ENCODE assay signal across 1 cellular context in genomic region chr11:6481012-6481923, GRCh38.
TF ChIP-seq lines count a peak whose summit lies in the region.

Gene ARFIP2 (minus strand): TSS chr11:6481331. CDS start chr11:6480421, 910 bp downstream.
Gene TIMM10B (plus strand): TSS chr11:6481501. CDS start chr11:6481517, 16 bp downstream.

TF ChIP-seq in WTC11, 78 proteins besides CTCF, POLR2A, EP300 and RAD21 (continued from another document and continues in another):
- TF ChIP-seq ATF6 (CRISPR knock-in tag; IDR thresholded peaks at IDR 0.05) (no peak), FOXJ3 (CRISPR knock-in tag; IDR thresholded peaks at IDR 0.05; ENCODE audit: borderline replicate concordance) (no peak), ZBTB43 (CRISPR knock-in tag; IDR thresholded peaks at IDR 0.05) (0 out of 2 replicates have a peak, but pooled peaks have one; percentile 58), RORB (CRISPR knock-in tag; IDR thresholded peaks at IDR 0.05) (no peak), ATF1 (CRISPR knock-in tag; IDR thresholded peaks at IDR 0.05) (peak; percentile 86; the same call in 1 of the 2 replicates), JUN (CRISPR knock-in tag; IDR thresholded peaks at IDR 0.05) (peak; percentile 30; the same call in 1 of the 2 replicates), MYBL2 (CRISPR knock-in tag; IDR thresholded peaks at IDR 0.05) (peak; percentile 91), MAX (CRISPR knock-in tag; IDR thresholded peaks at IDR 0.05) (peak; percentile 90), PRDM15 (CRISPR knock-in tag; IDR thresholded peaks at IDR 0.05) (no peak), FOXP1 (CRISPR knock-in tag; IDR thresholded peaks at IDR 0.05; ENCODE audit: borderline replicate concordance) (peak; percentile 82; the same call in 1 of the 2 replicates), ZNF396 (CRISPR knock-in tag; IDR thresholded peaks at IDR 0.05; ENCODE audit: borderline replicate concordance) (no peak), PRRX2 (CRISPR knock-in tag; IDR thresholded peaks at IDR 0.05) (no peak), AR (CRISPR knock-in tag; IDR thresholded peaks at IDR 0.05) (no peak), TEAD4 (CRISPR knock-in tag; IDR thresholded peaks at IDR 0.05) (0 out of 2 replicates have a peak, but pooled peaks have one; percentile 19), TP53 (CRISPR knock-in tag; IDR thresholded peaks at IDR 0.05) (no peak), NR3C1 (CRISPR knock-in tag; conservative IDR thresholded peaks at IDR 0.05; ENCODE audit: low read depth) (0 out of 2 replicates have a peak, but pooled peaks have one; percentile 63), ATF2 (CRISPR knock-in tag; IDR thresholded peaks at IDR 0.05; ENCODE audit: borderline replicate concordance, low read depth) (no peak), USF2 (CRISPR knock-in tag; IDR thresholded peaks at IDR 0.05) (peak; percentile 59), NFATC4 (CRISPR knock-in tag; IDR thresholded peaks at IDR 0.05) (no peak), CDX4 (CRISPR knock-in tag; IDR thresholded peaks at IDR 0.05; ENCODE audit: borderline replicate concordance) (no peak), NFYB (CRISPR knock-in tag; conservative IDR thresholded peaks at IDR 0.05; ENCODE audit: low read depth) (peak; percentile 8; the same call in 1 of the 2 replicates), CREM (CRISPR knock-in tag; IDR thresholded peaks at IDR 0.05) (peak; percentile 99), JAZF1 (CRISPR knock-in tag; IDR thresholded peaks at IDR 0.05) (no peak), ATF3 (CRISPR knock-in tag; conservative IDR thresholded peaks at IDR 0.05) (no peak), ZNF232 (CRISPR knock-in tag; IDR thresholded peaks at IDR 0.05) (no peak), E2F5 (CRISPR knock-in tag; IDR thresholded peaks at IDR 0.05) (no peak; the same call in 1 of the 2 replicates), ZNF425 (CRISPR knock-in tag; conservative IDR thresholded peaks at IDR 0.05) (no peak), ZMAT4 (CRISPR knock-in tag; IDR thresholded peaks at IDR 0.05) (no peak), NR2C2 (CRISPR knock-in tag; IDR thresholded peaks at IDR 0.05) (no peak), KAT7 (CRISPR knock-in tag; IDR thresholded peaks at IDR 0.05; ENCODE audit: borderline replicate concordance) (peak; percentile 65), SMAD4 (CRISPR knock-in tag; IDR thresholded peaks at IDR 0.05) (no peak), CBFB (CRISPR knock-in tag; IDR thresholded peaks at IDR 0.05; ENCODE audit: low read depth) (0 out of 2 replicates have a peak, but pooled peaks have one; percentile 27), ZNF281 (CRISPR knock-in tag; IDR thresholded peaks at IDR 0.05) (peak; percentile 20; the same call in 1 of the 2 replicates), OVOL2 (CRISPR knock-in tag; IDR thresholded peaks at IDR 0.05; ENCODE audit: borderline replicate concordance) (no peak), ZNF121 (CRISPR knock-in tag; IDR thresholded peaks at IDR 0.05) (no peak), ZNF219 (CRISPR knock-in tag; IDR thresholded peaks at IDR 0.05; ENCODE audit: borderline replicate concordance) (no peak)
